8 cellular contexts compared by ENCODE assay signal in the genomic region with DNA sequence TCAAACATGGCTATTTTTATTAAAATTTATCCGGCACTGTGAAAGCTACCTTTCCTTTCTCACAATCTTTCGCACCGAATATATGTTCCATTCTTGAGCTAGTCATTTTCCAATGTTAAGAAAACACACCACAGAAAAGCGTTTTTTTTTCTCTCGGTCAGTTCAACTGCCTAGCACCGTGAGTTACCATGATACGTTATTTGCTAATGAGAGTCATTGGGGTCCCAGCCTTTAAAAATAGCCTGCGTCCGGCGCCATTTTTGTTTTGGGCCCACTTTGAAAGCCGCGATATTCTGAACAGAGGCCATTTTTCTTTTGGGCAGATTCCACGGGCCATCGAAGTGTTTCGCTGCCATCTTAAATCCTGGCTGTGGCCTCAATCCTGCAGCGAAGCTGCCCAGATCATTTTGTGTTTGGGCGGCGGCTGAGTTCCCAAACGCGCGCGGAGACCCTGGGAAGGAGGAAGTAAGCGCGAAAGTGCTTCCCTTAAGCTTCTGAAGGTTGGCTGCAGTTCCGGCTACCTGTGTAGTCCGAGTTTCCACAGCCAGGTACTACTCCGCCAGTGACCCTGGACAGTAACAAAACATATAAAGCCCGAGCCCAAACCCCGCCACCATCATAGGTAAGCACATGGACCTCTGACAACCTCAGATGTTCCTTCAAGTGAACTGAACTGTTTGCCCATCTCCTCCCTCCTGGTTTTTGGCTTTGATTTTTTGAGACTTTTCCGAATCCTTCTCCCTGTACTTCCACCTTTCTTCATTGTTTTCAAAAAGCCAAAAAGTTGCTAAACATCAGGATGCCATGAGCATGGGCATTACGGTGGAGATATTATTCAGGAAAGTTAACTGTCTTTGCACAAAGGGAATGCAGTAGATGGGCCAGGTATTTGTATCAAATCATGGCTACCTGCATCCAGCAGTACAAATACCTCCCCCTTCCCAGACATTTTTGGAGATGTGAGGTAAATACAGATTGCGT.
A peak's percentile ranks its signal among the peaks of the same experiment; 100 is the strongest.
DNase-seq lines count a peak whose midpoint lies in the region; ATAC-seq and TF ChIP-seq lines count a peak whose summit lies in the region.

TSS of gene SLX4IP (plus strand) at position 474 of the 981 bp plus-strand sequence. CDS start 22,900 bp downstream, outside the sequence.

- H3K4me1 Mint-ChIP-seq in central memory CD8-positive, alpha-beta T cell = peaks cover 34% of the 10 kb centered on the region

- H3K4me3 Mint-ChIP-seq in central memory CD8-positive, alpha-beta T cell = peak within 1 kb of the TSS; percentile 86

- peaks cover 17% of the 10 kb centered on the region for H3K36me3 Mint-ChIP-seq in central memory CD8-positive, alpha-beta T cell (ENCODE audit: insufficient read depth)

- no peaks in the 10 kb centered on the region for H3K27me3 Mint-ChIP-seq in central memory CD8-positive, alpha-beta T cell

- no peak for TF ChIP-seq CTCF in AG09319 (IDR thresholded peaks at IDR 0.05; ENCODE audit: low read depth, low read length)

- peak within 1 kb of the TSS; percentile 96 for H3K27ac Mint-ChIP-seq in central memory CD8-positive, alpha-beta T cell (ENCODE audit: low read depth)

- H3K9me3 Mint-ChIP-seq in central memory CD8-positive, alpha-beta T cell = no peaks in the 10 kb centered on the region

- ATAC-seq in GM19035 (IDR thresholded peaks at IDR 0.05; ENCODE audit: unreplicated experiment) (peak; percentile 54), HG03342 (IDR thresholded peaks at IDR 0.05; ENCODE audit: unreplicated experiment) (peak; percentile 58)
- ATAC-seq in central memory CD8-positive, alpha-beta T cell (replicated peaks; ENCODE audit: extremely low read depth, poor library complexity, severe bottlenecking) = peak; percentile 61

- DNase-seq in AG09319 (ENCODE audit: extremely low read depth, low read depth) (peak; percentile 89), NCI-H345 treated with DMSO at 0.1 percent for 48 hours (lab: John Stamatoyannopoulos, UW; ENCODE audit: unreplicated experiment) (peak; percentile 100), iris pigment epithelial cell (ENCODE audit: low read depth) (peak; percentile 95)
- DNase-seq in activated CD4-positive, CD25-positive, alpha-beta regulatory T cell treated with anti-CD3 and anti-CD28 coated beads, Interleukin-2, amount 50 U/mL, for 16 hours (ENCODE audit: low read depth, low spot score) = peak; percentile 71
- DNase-seq in central memory CD8-positive, alpha-beta T cell (ENCODE audit: low spot score in 2 of 2) = peak; percentile 58 to 73
- DNase-seq in stimulated activated CD4-positive, alpha-beta T cell treated with anti-CD3 and anti-CD28 coated beads, Interleukin-12 subunit alpha, Interleukin-12 subunit beta, amount 100 ng/mL, for 24 hours (ENCODE audit: low read depth in 2 of 2) = peak; percentile 73 to 76

Comparison
In these comparisons a context has a peak if more than half of its experiments do, and no peak if none do; other contexts are left out.
1. Peak in every context shown above with its lines: DNase-seq and ATAC-seq.